ENCODE assay signal across 22 cellular contexts in genomic region chr1:43204394-43204793, GRCh38. TPM values are rescaled to one million over a fixed set of nuclear protein-coding genes. Genes with fewer than 3 reads are reported as not detected.
A peak's percentile ranks its signal among the peaks of the same experiment; 100 is the strongest.
DNase-seq lines count a peak whose midpoint lies in the region; ATAC-seq and TF ChIP-seq lines count a peak whose summit lies in the region.
"Had no signal": no experiment of that assay in that cellular context is flagged by ENCODE, and none has a peak within 500 bp of the region (broad histone marks: within the 10 kb centered on the region; RNA-seq: fewer than 3 reads in every experiment).

No MANE protein-coding gene starts in this region.

- no peak overlapping the region for H3K4me2 ChIP-seq in trophoblast cell (ENCODE audit: low read length)
- H3K4me2 ChIP-seq: KMS-11 had no signal

- peak overlapping the region; percentile 64 for H2BK120ac ChIP-seq in trophoblast cell (ENCODE audit: insufficient read depth, low read length, poor library complexity)

- H3K9ac ChIP-seq in SK-N-MC (ENCODE audit: insufficient read length) (no peak overlapping the region), trophoblast cell (ENCODE audit: low read length) (no peak overlapping the region)
- H3K9ac ChIP-seq: GM23248, KMS-11 had no signal

- peak overlapping the region; percentile 97 for H3K27ac Mint-ChIP-seq in HFFc6
- no peak overlapping the region for H3K27ac Mint-ChIP-seq in activated CD8-positive, alpha-beta memory T cell treated with anti-CD3 and anti-CD28 coated beads, Interleukin-2, amount 10 ng/mL, durations not matched to agents 7 days and 5 days
- H3K27ac Mint-ChIP-seq: H9, T-cell had no signal

- H3K27ac ChIP-seq in SK-N-MC (peak overlapping the region; percentile 100), trophoblast cell (ENCODE audit: low read depth, low read length) (no peak overlapping the region)
- H3K27ac ChIP-seq: GM23248, KMS-11 had no signal

- no peak overlapping the region for H4K12ac ChIP-seq in trophoblast cell (ENCODE audit: low read depth, low read length)

- peaks cover 5% of the 10 kb centered on the region for H3K79me2 ChIP-seq in trophoblast cell (ENCODE audit: control insufficient read depth, insufficient read depth, low read length, poor library complexity)

- no peak overlapping the region for H3K14ac ChIP-seq in trophoblast cell (ENCODE audit: low read length)

- no peak overlapping the region for H3K23ac ChIP-seq in trophoblast cell (ENCODE audit: low read length)

- H2BK12ac ChIP-seq in trophoblast cell (ENCODE audit: low read length), result peak overlapping the region; percentile 96

- peak overlapping the region; percentile 85 for H4K91ac ChIP-seq in trophoblast cell (ENCODE audit: low read depth, low read length)

- no peak overlapping the region for H3K4me3 Mint-ChIP-seq in HFFc6
- no peak overlapping the region for H3K4me3 Mint-ChIP-seq in activated CD8-positive, alpha-beta memory T cell treated with anti-CD3 and anti-CD28 coated beads, Interleukin-2, amount 10 ng/mL, durations not matched to agents 7 days and 5 days
- H3K4me3 Mint-ChIP-seq: H9, T-cell had no signal

- no peak overlapping the region for H2AK5ac ChIP-seq in trophoblast cell (ENCODE audit: low read length)

- no CpG with 5 or more reads among the region's 1 CpG for WGBS in trophoblast cell (ENCODE audit: extremely low coverage, insufficient coverage, insufficient read length)

- no peaks in the 10 kb centered on the region; the same call in 1 of the 2 replicates for H3K9me3 Mint-ChIP-seq in HFFc6
- H3K9me3 Mint-ChIP-seq in activated CD8-positive, alpha-beta memory T cell treated with anti-CD3 and anti-CD28 coated beads, Interleukin-2, amount 10 ng/mL, durations not matched to agents 7 days and 5 days (ENCODE audit: low read depth), result no peaks in the 10 kb centered on the region

- no peak overlapping the region for H3K4ac ChIP-seq in trophoblast cell (ENCODE audit: low read depth, low read length)

- no peak overlapping the region for H4K8ac ChIP-seq in trophoblast cell (ENCODE audit: low read depth, low read length)

- H3K4me1 ChIP-seq in trophoblast cell (ENCODE audit: control insufficient read depth in 1 of 2, insufficient read depth in 2 of 2, low read length in 2 of 2), result peaks cover 24 to 29% of the 10 kb centered on the region in 2 experiments
- H3K4me1 ChIP-seq: BE2C had no signal

- H3K18ac ChIP-seq in trophoblast cell (ENCODE audit: low read length), result no peak overlapping the region

- H3K79me1 ChIP-seq in trophoblast cell (ENCODE audit: low read length), result peaks cover 28% of the 10 kb centered on the region

- H2AFZ ChIP-seq in trophoblast cell (ENCODE audit: insufficient read depth, low read length, poor library complexity), result no peak overlapping the region

- H3K36me3 ChIP-seq in GM06990 (ENCODE audit: control insufficient read depth, insufficient read depth, low read length) (peaks cover 3% of the 10 kb centered on the region; the same call in 1 of the 2 replicates), SK-N-MC (ENCODE audit: insufficient read depth, low read length) (no peaks in the 10 kb centered on the region), trophoblast cell (ENCODE audit: control insufficient read depth in 1 of 2, insufficient read depth in 2 of 2, low read length in 2 of 2) (no peaks in the 10 kb centered on the region)
- H3K36me3 ChIP-seq: BE2C had no signal

- peaks cover 48% of the 10 kb centered on the region for H3K4me1 Mint-ChIP-seq in HFFc6 (ENCODE audit: low read depth)
- H3K4me1 Mint-ChIP-seq in activated CD8-positive, alpha-beta memory T cell treated with anti-CD3 and anti-CD28 coated beads, Interleukin-2, amount 10 ng/mL, durations not matched to agents 7 days and 5 days, result no peaks in the 10 kb centered on the region
- H3K4me1 Mint-ChIP-seq: T-cell had no signal

- H3K36me3 Mint-ChIP-seq in HFFc6 (ENCODE audit: low read depth), result peaks cover 15% of the 10 kb centered on the region; the same call in 1 of the 2 replicates
- H3K36me3 Mint-ChIP-seq in activated CD8-positive, alpha-beta memory T cell treated with anti-CD3 and anti-CD28 coated beads, Interleukin-2, amount 10 ng/mL, durations not matched to agents 7 days and 5 days, result peaks cover 2% of the 10 kb centered on the region

- no peak for ATAC-seq in activated CD8-positive, alpha-beta memory T cell treated with anti-CD3 and anti-CD28 coated beads, Interleukin-2, amount 10 ng/mL, durations not matched to agents 7 days and 5 days
- no peak for ATAC-seq in GM21576 (IDR thresholded peaks at IDR 0.05; ENCODE audit: unreplicated experiment)
- ATAC-seq: T-cell had no signal

- peak overlapping the region; percentile 13; the same call in 1 of the 2 replicates for H3K4me3 ChIP-seq in GM06990 (replicated peaks; ENCODE audit: low read depth, low read length)
- H3K4me3 ChIP-seq in SK-N-MC, result 0 out of 2 replicates have a peak overlapping the region, but pooled peaks have one; percentile 7
- no peak overlapping the region for H3K4me3 ChIP-seq in trophoblast cell (ENCODE audit: low read depth, low read length)
- H3K4me3 ChIP-seq: GM23248 had no signal

- H3K27me3 Mint-ChIP-seq in HFFc6 (ENCODE audit: insufficient read depth), result no peaks in the 10 kb centered on the region
- peaks cover 4% of the 10 kb centered on the region for H3K27me3 Mint-ChIP-seq in activated CD8-positive, alpha-beta memory T cell treated with anti-CD3 and anti-CD28 coated beads, Interleukin-2, amount 10 ng/mL, durations not matched to agents 7 days and 5 days

- H3K27me3 ChIP-seq in GM06990 (replicated peaks; ENCODE audit: control insufficient read depth, insufficient read depth, low read length) (no peaks in the 10 kb centered on the region), trophoblast cell (ENCODE audit: insufficient read depth, low read length) (no peaks in the 10 kb centered on the region)
- H3K27me3 ChIP-seq: BE2C had no signal

- CTCF ChIA-PET in activated CD8-positive, alpha-beta memory T cell treated with anti-CD3 and anti-CD28 coated beads, Interleukin-2, amount 10 ng/mL, durations not matched to agents 7 days and 5 days (lab: Charles Lee), result no interaction called here

- no peak overlapping the region for H2BK5ac ChIP-seq in trophoblast cell (ENCODE audit: low read depth, low read length, poor library complexity)

- DNase-seq in GM06990 (ENCODE audit: extremely low read depth, insufficient read length) (peak; percentile 28), HFFc6 (no peak), SK-N-MC (ENCODE audit: low read depth, low spot score) (no peak), trophoblast cell (no peak), DMS53 treated with DMSO at 0.1 percent for 48 hours (lab: John Stamatoyannopoulos, UW; ENCODE audit: unreplicated experiment) (no peak), NCI-H510A (lab: John Stamatoyannopoulos, UW) (no peak)
- DNase-seq in activated CD8-positive, alpha-beta memory T cell treated with anti-CD3 and anti-CD28 coated beads, Interleukin-2, amount 10 ng/mL, durations not matched to agents 7 days and 5 days, result no peak
- DNase-seq: BE2C, DND-41, GM23248, H9, MV-4-11, NCI-H1105 treated with DMSO at 0.1 percent for 48 hours, NCI-H1694, NCI-H2081, NCI-H2171, NCI-H345, NCI-H526, Right ventricle myocardium superior, T-cell had no signal

- TF ChIP-seq CTCF in GM06990 (IDR thresholded peaks at IDR 0.05; ENCODE audit: insufficient read depth, low read length, poor library complexity, severe bottlenecking), result no peak
- no peak for TF ChIP-seq CTCF in HFFc6 (IDR thresholded peaks at IDR 0.05)

- H3K9me3 ChIP-seq in SK-N-MC (ENCODE audit: low read depth, low read length), result no peaks in the 10 kb centered on the region
- peaks cover 2% of the 10 kb centered on the region for H3K9me3 ChIP-seq in trophoblast cell (ENCODE audit: insufficient read depth, low read depth, low read length)
- H3K9me3 ChIP-seq: BE2C had no signal

RNA-seq across cellular contexts. Expression of gene CFAP57, which starts 32.3 kb away (rescaled TPM):
- total RNA-seq in HFFc6 (2021; fragmentation: NEBNext Ultra II Directional; extraction: Animal tissue kit (Norgen Biotek cat#: 25700)), result under 1 TPM; 0.14 to 0.75 (median 0.19) TPM
- 0.07 and 0.16 TPM in 2 replicates for polyA plus RNA-seq in trophoblast cell (2013)
- under 1 TPM; 0.09 TPM for total RNA-seq in activated CD8-positive, alpha-beta memory T cell treated with anti-CD3 and anti-CD28 coated beads, Interleukin-2, amount 10 ng/mL, durations not matched to agents 7 days and 5 days
- total RNA-seq: Right ventricle myocardium superior had no signal

RNA-seq across cellular contexts. Expression of gene EBNA1BP2, which starts 32.3 kb away (rescaled TPM):
- 100 to 1,000 TPM; 107 to 146 (median 134) TPM for total RNA-seq in HFFc6 (2021; fragmentation: NEBNext Ultra II Directional; extraction: Animal tissue kit (Norgen Biotek cat#: 25700))
- 78.8 and 81.4 TPM in 2 replicates for polyA plus RNA-seq in trophoblast cell (2013)
- 10 to 100 TPM; 60.0 to 68.7 TPM for total RNA-seq in activated CD8-positive, alpha-beta memory T cell treated with anti-CD3 and anti-CD28 coated beads, Interleukin-2, amount 10 ng/mL, durations not matched to agents 7 days and 5 days
